Comparison of ENCODE assay signal across 12 cellular contexts in genomic region chr16:79283578-79283977, GRCh38.
DNase-seq lines count a peak whose midpoint lies in the region; ATAC-seq and TF ChIP-seq lines count a peak whose summit lies in the region.
"Had no signal": no experiment of that assay in that cellular context is flagged by ENCODE, and none has a peak within 500 bp of the region (broad histone marks: within the 10 kb centered on the region; RNA-seq: fewer than 3 reads in every experiment).

No MANE protein-coding gene starts in this region.

- TF ChIP-seq CTCF in HFFc6 (IDR thresholded peaks at IDR 0.05), result no peak

- no peak overlapping the region for H3K4me3 ChIP-seq in naive thymus-derived CD4-positive, alpha-beta T cell (ENCODE audit: low read length)
- H3K4me3 ChIP-seq: HAP-1 had no signal

- no peak overlapping the region for H3K4me3 Mint-ChIP-seq in activated CD4-positive, alpha-beta T cell treated with anti-CD3 and anti-CD28 coated beads, Interleukin-2, amount 10 ng/mL, durations not matched to agents 7 days and 5 days
- peak overlapping the region in 8 of 10 donors; percentile 1 to 62 (median 31) for H3K4me3 Mint-ChIP-seq in naive thymus-derived CD4-positive, alpha-beta T cell
- no peak overlapping the region for H3K4me3 Mint-ChIP-seq in HFFc6
- H3K4me3 Mint-ChIP-seq: dendritic cell treated with granulocyte-macrophage colony-stimulating factor and Interleukin-4, amounts not matched to agents 40 ng/mL and 50 ng/mL, for 4 days had no signal

- no peaks in the 10 kb centered on the region for H3K9me3 ChIP-seq in naive thymus-derived CD4-positive, alpha-beta T cell (ENCODE audit: control insufficient read depth in 2 of 3, low read length in 3 of 3)
- H3K9me3 ChIP-seq: HAP-1, SK-N-SH had no signal

- peak overlapping the region; percentile 84 for H3K27ac Mint-ChIP-seq in activated CD4-positive, alpha-beta T cell treated with anti-CD3 and anti-CD28 coated beads, Interleukin-2, amount 10 ng/mL, durations not matched to agents 7 days and 5 days
- peak overlapping the region in 3 of 9 donors; percentile 16 to 51 (median 38) for H3K27ac Mint-ChIP-seq in naive thymus-derived CD4-positive, alpha-beta T cell
- no peak overlapping the region for H3K27ac Mint-ChIP-seq in HFFc6
- H3K27ac Mint-ChIP-seq: dendritic cell treated with granulocyte-macrophage colony-stimulating factor and Interleukin-4, amounts not matched to agents 40 ng/mL and 50 ng/mL, for 4 days had no signal

- H3K9me3 Mint-ChIP-seq in activated CD4-positive, alpha-beta T cell treated with anti-CD3 and anti-CD28 coated beads, Interleukin-2, amount 10 ng/mL, durations not matched to agents 7 days and 5 days, result peaks cover 4% of the 10 kb centered on the region
- H3K9me3 Mint-ChIP-seq in naive thymus-derived CD4-positive, alpha-beta T cell, result no peaks in the 10 kb centered on the region
- peaks cover 42% of the 10 kb centered on the region for H3K9me3 Mint-ChIP-seq in HFFc6

- no peaks in the 10 kb centered on the region for H3K27me3 ChIP-seq in naive thymus-derived CD4-positive, alpha-beta T cell (ENCODE audit: control insufficient read depth in 2 of 2, insufficient read depth in 2 of 2, low read length in 2 of 2)

- peak; percentile 44 for DNase-seq in activated CD4-positive, alpha-beta T cell treated with anti-CD3 and anti-CD28 coated beads, Interleukin-2, amount 10 ng/mL, durations not matched to agents 7 days and 5 days
- peak in 1 of 9 donors; percentile 18 for DNase-seq in naive thymus-derived CD4-positive, alpha-beta T cell
- DNase-seq in DMS153 (lab: John Stamatoyannopoulos, UW), result no peak
- DNase-seq in DMS53 treated with DMSO at 0.1 percent for 48 hours (lab: John Stamatoyannopoulos, UW; ENCODE audit: unreplicated experiment), result no peak
- no peak for DNase-seq in HFFc6
- DNase-seq: KBM-7, NCI-H2029, SK-N-SH had no signal

- no peak overlapping the region for H3K27ac ChIP-seq in naive thymus-derived CD4-positive, alpha-beta T cell (ENCODE audit: low read depth, low read length)

- intact Hi-C loops in naive thymus-derived CD4-positive, alpha-beta T cell (cut with micrococcal nuclease), result loop anchor here in 1 of 2 donors (5.0 kb wide), 1 partner anchor 1186 kb away; the partner anchor contains the start of gene WWOX

- CTCF ChIA-PET in activated CD4-positive, alpha-beta T cell treated with anti-CD3 and anti-CD28 coated beads, Interleukin-2, amount 10 ng/mL, durations not matched to agents 7 days and 5 days (lab: Charles Lee), result interaction anchor here (0.7 to 1.5 kb wide), 3 partner anchors 11 to 1296 kb away, joined by 4 to 5 read pairs (median 5); no protein-coding TSS in a partner anchor
- CTCF ChIA-PET in naive thymus-derived CD4-positive, alpha-beta T cell (lab: Charles Lee), result no interaction called here

- no peaks in the 10 kb centered on the region for H3K36me3 ChIP-seq in naive thymus-derived CD4-positive, alpha-beta T cell (ENCODE audit: control insufficient read depth in 2 of 3, insufficient read depth in 3 of 3, low read length in 3 of 3)
- H3K36me3 ChIP-seq: HAP-1 had no signal

- peaks cover 14 to 52% of the 10 kb centered on the region in 2 donors for H3K4me1 ChIP-seq in naive thymus-derived CD4-positive, alpha-beta T cell (ENCODE audit: control insufficient read depth in 2 of 2, insufficient read depth in 2 of 2, low read length in 2 of 2)
- H3K4me1 ChIP-seq: HAP-1 had no signal

- POLR2A ChIA-PET in activated CD4-positive, alpha-beta T cell treated with anti-CD3 and anti-CD28 coated beads, Interleukin-2, amount 10 ng/mL, durations not matched to agents 7 days and 5 days (lab: Charles Lee), result interaction anchor here (1.1 kb wide), 1 partner anchor 11 kb away, joined by 3 read pairs; no protein-coding TSS in a partner anchor
- POLR2A ChIA-PET in naive thymus-derived CD4-positive, alpha-beta T cell (lab: Charles Lee), result interaction anchor here (0.8 to 1.8 kb wide), 2 partner anchors 10 to 12 kb away, joined by 3 to 6 read pairs; no protein-coding TSS in a partner anchor

- H3K4me1 Mint-ChIP-seq in activated CD4-positive, alpha-beta T cell treated with anti-CD3 and anti-CD28 coated beads, Interleukin-2, amount 10 ng/mL, durations not matched to agents 7 days and 5 days, result peaks cover 78% of the 10 kb centered on the region
- peaks cover 25 to 73% (median 45%) of the 10 kb centered on the region in 7 donors for H3K4me1 Mint-ChIP-seq in naive thymus-derived CD4-positive, alpha-beta T cell
- H3K4me1 Mint-ChIP-seq in HFFc6 (ENCODE audit: low read depth), result no peaks in the 10 kb centered on the region

- peaks cover 15% of the 10 kb centered on the region for H3K36me3 Mint-ChIP-seq in activated CD4-positive, alpha-beta T cell treated with anti-CD3 and anti-CD28 coated beads, Interleukin-2, amount 10 ng/mL, durations not matched to agents 7 days and 5 days (ENCODE audit: low read depth)
- H3K36me3 Mint-ChIP-seq in naive thymus-derived CD4-positive, alpha-beta T cell, result peaks cover 0 to 15% (median 0%) of the 10 kb centered on the region in 5 donors
- peaks cover 5% of the 10 kb centered on the region; the same call in 1 of the 2 replicates for H3K36me3 Mint-ChIP-seq in HFFc6 (ENCODE audit: low read depth)

- peak; percentile 43 for ATAC-seq in GM18511 (IDR thresholded peaks at IDR 0.05; ENCODE audit: unreplicated experiment)
- peak; percentile 38 for ATAC-seq in GM21576 (IDR thresholded peaks at IDR 0.05; ENCODE audit: unreplicated experiment)
- peak; percentile 73 for ATAC-seq in naive thymus-derived CD4-positive, alpha-beta T cell

- H3K27me3 Mint-ChIP-seq in activated CD4-positive, alpha-beta T cell treated with anti-CD3 and anti-CD28 coated beads, Interleukin-2, amount 10 ng/mL, durations not matched to agents 7 days and 5 days, result peaks cover 23% of the 10 kb centered on the region
- H3K27me3 Mint-ChIP-seq in naive thymus-derived CD4-positive, alpha-beta T cell, result peaks cover 0 to 15% (median 0%) of the 10 kb centered on the region in 5 donors
- H3K27me3 Mint-ChIP-seq in HFFc6 (ENCODE audit: insufficient read depth), result no peaks in the 10 kb centered on the region

Comparison
In these comparisons a context has a peak if more than half of its experiments do, and no peak if none do; other contexts are left out.
1. H3K4me3 Mint-ChIP-seq: peak in naive thymus-derived CD4-positive, alpha-beta T cell (8 of 10); none in activated CD4-positive, alpha-beta T cell treated with anti-CD3 and anti-CD28 coated beads, Interleukin-2, amount 10 ng/mL, durations not matched to agents 7 days and 5 days (single experiment) and HFFc6 (single experiment).
2. Peak in every context shown above with its lines, with median percentiles within 50 percentile points of each other: ATAC-seq.